ENCODE assay signal across 21 cellular contexts in the genomic region with DNA sequence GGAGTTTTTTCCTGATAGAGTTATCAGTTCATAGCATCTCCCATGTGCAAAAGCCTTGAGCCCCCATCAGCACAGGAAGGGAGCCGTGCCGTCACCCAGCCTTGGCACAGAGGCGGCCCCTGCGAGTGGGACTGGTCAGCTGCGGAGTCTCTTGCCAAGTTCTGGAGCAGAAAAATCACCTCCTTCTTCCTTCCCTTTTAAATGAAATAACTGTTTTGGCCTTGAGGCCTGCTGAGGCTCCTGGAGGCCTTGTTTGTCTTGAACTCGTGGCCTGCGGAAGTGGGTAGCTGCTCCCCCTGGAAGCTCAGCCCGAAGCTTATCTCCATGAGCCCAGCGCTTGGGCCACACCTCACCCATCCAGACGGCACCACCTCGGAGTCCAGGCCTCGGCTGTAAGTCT.
DNase-seq lines count a peak whose midpoint lies in the region; ATAC-seq and TF ChIP-seq lines count a peak whose summit lies in the region.
"Had no signal": no experiment of that assay in that cellular context is flagged by ENCODE, and none has a peak within 500 bp of the region (broad histone marks: within the 10 kb centered on the region; RNA-seq: fewer than 3 reads in every experiment).

No MANE protein-coding gene starts in this region.

- H3K4me1 ChIP-seq in right atrium auricular region (peaks cover 0 to 15% of the 10 kb centered on the region in 2 donors), heart left ventricle (peaks cover 0 to 30% (median 14%) of the 10 kb centered on the region in 12 donors), vagina (peaks cover 5% of the 10 kb centered on the region)
- H3K4me1 ChIP-seq: HAP-1 had no signal

- TF ChIP-seq POLR2A in heart left ventricle (IDR thresholded peaks at IDR 0.05) (no peak), vagina (IDR thresholded peaks at IDR 0.05) (no peak)

- peaks cover 19% of the 10 kb centered on the region for H3K9me3 Mint-ChIP-seq in nephron progenitor cell
- H3K9me3 Mint-ChIP-seq in activated naive CD8-positive, alpha-beta T cell treated with anti-CD3 and anti-CD28 coated beads, Interleukin-2, amount 50 U/mL, for 24 hours, result no peaks in the 10 kb centered on the region
- peaks cover 1% of the 10 kb centered on the region in 2 donors for H3K9me3 Mint-ChIP-seq in activated T-cell treated with anti-CD3 and anti-CD28 coated beads, Interleukin-2, amount 50 U/mL, for 72 hours

- H3K27me3 ChIP-seq in right atrium auricular region (no peaks in the 10 kb centered on the region), heart left ventricle (no peaks in the 10 kb centered on the region), vagina (no peaks in the 10 kb centered on the region)
- H3K27me3 ChIP-seq: ovary, thyroid gland had no signal

- H3K4me3 ChIP-seq in right atrium auricular region (no peak overlapping the region), heart left ventricle (no peak overlapping the region), vagina (no peak overlapping the region)
- H3K4me3 ChIP-seq: A549, HAP-1, ovary, thyroid gland had no signal

- H3K36me3 ChIP-seq in right atrium auricular region (no peaks in the 10 kb centered on the region), heart left ventricle (no peaks in the 10 kb centered on the region), vagina (no peaks in the 10 kb centered on the region)
- H3K36me3 ChIP-seq: HAP-1, ovary, thyroid gland, WERI-Rb-1 had no signal

- H3K27ac Mint-ChIP-seq in nephron progenitor cell, result peak overlapping the region; percentile 78
- no peak overlapping the region for H3K27ac Mint-ChIP-seq in activated naive CD8-positive, alpha-beta T cell treated with anti-CD3 and anti-CD28 coated beads, Interleukin-2, amount 50 U/mL, for 24 hours
- no peak overlapping the region for H3K27ac Mint-ChIP-seq in activated T-cell treated with anti-CD3 and anti-CD28 coated beads, Interleukin-2, amount 50 U/mL, for 72 hours
- H3K27ac Mint-ChIP-seq: activated CD8-positive, alpha-beta T cell treated with anti-CD3 and anti-CD28 coated beads, Interleukin-2, amount 10 ng/mL, durations not matched to agents 7 days and 5 days had no signal

- H3K9me3 ChIP-seq in right atrium auricular region, result no peaks in the 10 kb centered on the region
- H3K9me3 ChIP-seq in heart left ventricle, result peaks cover 0 to 12% (median 0%) of the 10 kb centered on the region in 12 donors
- H3K9me3 ChIP-seq in vagina, result no peaks in the 10 kb centered on the region
- H3K9me3 ChIP-seq: A549, HAP-1, ovary, thyroid gland had no signal

- intact Hi-C loops in Right ventricle myocardium superior (cut with DNase I) (no loop called here), heart left ventricle (cut with DNase I) (no loop called here), vagina (cut with DNase I) (no loop called here)

- DNase-seq in Right ventricle myocardium superior (no peak), right atrium auricular region (ENCODE audit: low spot score) (no peak), heart left ventricle (peak in 3 of 5 donors; percentile 20 to 55 (median 28)), nephron progenitor cell (no peak), vagina (ENCODE audit: extremely low spot score in 2 of 2) (no peak), DMS153 treated with DMSO at 0.1 percent for 48 hours (lab: John Stamatoyannopoulos, UW; ENCODE audit: unreplicated experiment) (no peak)
- DNase-seq in activated naive CD8-positive, alpha-beta T cell treated with anti-CD3 and anti-CD28 coated beads, Interleukin-2, amount 50 U/mL, for 24 hours, result no peak
- DNase-seq in activated T-cell treated with anti-CD3 and anti-CD28 coated beads, Interleukin-2, amount 50 U/mL, for 72 hours, result no peak
- DNase-seq: activated CD8-positive, alpha-beta T cell treated with anti-CD3 and anti-CD28 coated beads, Interleukin-2, amount 10 ng/mL, durations not matched to agents 7 days and 5 days; effector CD4-positive, alpha-beta T cell; GF-D8; kidney glomerular epithelial cell; NCI-H2029; NCI-H446 treated with DMSO at 0.1 percent for 48 hours; SHP77; small intestine; thyroid gland; WERI-Rb-1 had no signal

- peaks cover 8% of the 10 kb centered on the region for H3K27me3 Mint-ChIP-seq in nephron progenitor cell (ENCODE audit: low read depth, poor library complexity)
- peaks cover 7% of the 10 kb centered on the region for H3K27me3 Mint-ChIP-seq in activated naive CD8-positive, alpha-beta T cell treated with anti-CD3 and anti-CD28 coated beads, Interleukin-2, amount 50 U/mL, for 24 hours
- H3K27me3 Mint-ChIP-seq in activated T-cell treated with anti-CD3 and anti-CD28 coated beads, Interleukin-2, amount 50 U/mL, for 72 hours (ENCODE audit: low read depth), result no peaks in the 10 kb centered on the region

- peak overlapping the region in 1 of 2 donors; percentile 13 for H3K27ac ChIP-seq in right atrium auricular region
- peak overlapping the region in 10 of 12 donors; percentile 8 to 57 (median 44) for H3K27ac ChIP-seq in heart left ventricle
- peak overlapping the region; percentile 10 for H3K27ac ChIP-seq in vagina
- H3K27ac ChIP-seq: A549, ovary, WERI-Rb-1 had no signal

- WGBS in heart left ventricle, 4 donors, result 55 to 60% (median 57%) methylated on average over 5 to 12 of the region's 12 CpGs

- H3K36me3 Mint-ChIP-seq in nephron progenitor cell (ENCODE audit: low read depth), result peaks cover 23% of the 10 kb centered on the region
- H3K36me3 Mint-ChIP-seq in activated naive CD8-positive, alpha-beta T cell treated with anti-CD3 and anti-CD28 coated beads, Interleukin-2, amount 50 U/mL, for 24 hours (ENCODE audit: low read depth), result no peaks in the 10 kb centered on the region
- H3K36me3 Mint-ChIP-seq in activated T-cell treated with anti-CD3 and anti-CD28 coated beads, Interleukin-2, amount 50 U/mL, for 72 hours (ENCODE audit: insufficient read depth in 2 of 2), result no peaks in the 10 kb centered on the region

- H3K4me3 Mint-ChIP-seq in nephron progenitor cell, result no peak overlapping the region
- H3K4me3 Mint-ChIP-seq in activated naive CD8-positive, alpha-beta T cell treated with anti-CD3 and anti-CD28 coated beads, Interleukin-2, amount 50 U/mL, for 24 hours, result no peak overlapping the region
- H3K4me3 Mint-ChIP-seq in activated T-cell treated with anti-CD3 and anti-CD28 coated beads, Interleukin-2, amount 50 U/mL, for 72 hours, result no peak overlapping the region
- H3K4me3 Mint-ChIP-seq: activated CD8-positive, alpha-beta T cell treated with anti-CD3 and anti-CD28 coated beads, Interleukin-2, amount 10 ng/mL, durations not matched to agents 7 days and 5 days had no signal

- TF ChIP-seq CTCF in right atrium auricular region (IDR thresholded peaks at IDR 0.05) (no peak), heart left ventricle (IDR thresholded peaks at IDR 0.05) (no peak), nephron progenitor cell (IDR thresholded peaks at IDR 0.05) (no peak), vagina (IDR thresholded peaks at IDR 0.05) (no peak)

- ATAC-seq in Right ventricle myocardium superior (ENCODE audit: poor library complexity) (peak; percentile 36), heart left ventricle (peak in 3 of 4 donors; percentile 60 to 70 (median 64))
- ATAC-seq in activated naive CD8-positive, alpha-beta T cell treated with anti-CD3 and anti-CD28 coated beads, Interleukin-2, amount 50 U/mL, for 24 hours, result no peak
- no peak for ATAC-seq in activated T-cell treated with anti-CD3 and anti-CD28 coated beads, Interleukin-2, amount 50 U/mL, for 72 hours (replicated peaks in 1 of 2)
- ATAC-seq: A549; activated CD8-positive, alpha-beta T cell treated with anti-CD3 and anti-CD28 coated beads, Interleukin-2, amount 10 ng/mL, durations not matched to agents 7 days and 5 days had no signal

- H3K4me1 Mint-ChIP-seq in nephron progenitor cell, result peaks cover 23% of the 10 kb centered on the region
- H3K4me1 Mint-ChIP-seq in activated naive CD8-positive, alpha-beta T cell treated with anti-CD3 and anti-CD28 coated beads, Interleukin-2, amount 50 U/mL, for 24 hours, result no peaks in the 10 kb centered on the region
- H3K4me1 Mint-ChIP-seq in activated T-cell treated with anti-CD3 and anti-CD28 coated beads, Interleukin-2, amount 50 U/mL, for 72 hours (ENCODE audit: low read depth), result no peaks in the 10 kb centered on the region

Comparison
In these comparisons a context has a peak if more than half of its experiments do, and no peak if none do; other contexts are left out.
1. DNase-seq: peak in heart left ventricle (3 of 5); none in Right ventricle myocardium superior (single experiment), right atrium auricular region (single experiment), nephron progenitor cell (single experiment), vagina (0 of 2), activated naive CD8-positive, alpha-beta T cell treated with anti-CD3 and anti-CD28 coated beads, Interleukin-2, amount 50 U/mL, for 24 hours (single experiment), activated T-cell treated with anti-CD3 and anti-CD28 coated beads, Interleukin-2, amount 50 U/mL, for 72 hours (0 of 2) and DMS153 treated with DMSO at 0.1 percent for 48 hours (single experiment).
2. ATAC-seq: peak in Right ventricle myocardium superior (single experiment) and heart left ventricle (3 of 4); none in activated naive CD8-positive, alpha-beta T cell treated with anti-CD3 and anti-CD28 coated beads, Interleukin-2, amount 50 U/mL, for 24 hours (single experiment) and activated T-cell treated with anti-CD3 and anti-CD28 coated beads, Interleukin-2, amount 50 U/mL, for 72 hours (0 of 2).